In the genomic region with DNA sequence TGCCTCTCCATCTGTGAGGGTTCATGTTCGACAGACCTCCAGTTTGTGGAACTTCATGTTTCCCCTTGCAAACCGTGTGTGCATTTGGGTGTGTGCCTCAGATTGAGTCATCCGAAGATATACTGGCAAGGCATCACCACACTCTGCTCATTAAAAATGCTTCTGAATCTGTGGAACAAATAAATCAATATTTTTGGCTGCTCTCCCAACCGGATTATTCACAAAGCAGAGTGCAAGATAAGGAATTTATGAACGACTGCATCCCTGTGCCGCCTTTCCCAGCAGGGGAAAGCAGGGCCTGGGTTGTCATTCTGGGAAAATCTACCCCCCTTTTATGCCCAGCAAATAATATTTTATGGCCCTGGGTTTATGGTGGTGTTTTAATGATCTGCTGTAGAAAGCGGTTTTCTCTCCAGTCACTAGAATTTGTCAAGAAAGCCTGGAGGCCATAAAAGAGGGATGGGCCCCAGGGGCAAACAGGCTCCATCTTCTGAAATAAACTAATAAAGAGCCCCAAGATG, we compare ENCODE assay signal across 13 cellular contexts. TPM values are rescaled to one million over a fixed set of nuclear protein-coding genes. Genes with fewer than 3 reads are reported as not detected.
DNase-seq lines count a peak whose midpoint lies in the region; ATAC-seq and TF ChIP-seq lines count a peak whose summit lies in the region.
"Had no signal": no experiment of that assay in that cellular context is flagged by ENCODE, and none has a peak within 500 bp of the region (broad histone marks: within the 10 kb centered on the region; RNA-seq: fewer than 3 reads in every experiment).

No MANE protein-coding gene starts in this region.

- H3K4me1 ChIP-seq in trophoblast cell (ENCODE audit: control insufficient read depth in 1 of 2, insufficient read depth in 2 of 2, low read length in 2 of 2) = peaks cover 14 to 25% of the 10 kb centered on the region in 2 experiments

- H3K23ac ChIP-seq in trophoblast cell (ENCODE audit: low read length) = no peak overlapping the region

- no peaks in the 10 kb centered on the region for H3K9me3 ChIP-seq in trophoblast cell (ENCODE audit: insufficient read depth, low read depth, low read length)
- H3K9me3 ChIP-seq: left lung, neutrophil had no signal

- H3K79me2 ChIP-seq in trophoblast cell (ENCODE audit: control insufficient read depth, insufficient read depth, low read length, poor library complexity) = peaks cover 18% of the 10 kb centered on the region

- peak overlapping the region; percentile 61 for H2BK12ac ChIP-seq in trophoblast cell (ENCODE audit: low read length)

- H3K14ac ChIP-seq in trophoblast cell (ENCODE audit: low read length) = no peak overlapping the region

- no peak overlapping the region for H3K9ac ChIP-seq in trophoblast cell (ENCODE audit: low read length)

- H2AK5ac ChIP-seq in trophoblast cell (ENCODE audit: low read length) = no peak overlapping the region

- no peak overlapping the region for H3K4ac ChIP-seq in trophoblast cell (ENCODE audit: low read depth, low read length)

- H4K8ac ChIP-seq in trophoblast cell (ENCODE audit: low read depth, low read length) = no peak overlapping the region

- DNase-seq in EH (ENCODE audit: low read depth) = peak; percentile 98
- DNase-seq in NCI-H226 = peak; percentile 89
- peak; percentile 37 for DNase-seq in epithelial cell of esophagus (ENCODE audit: low read depth)
- DNase-seq in trophoblast cell = no peak
- no peak for DNase-seq in middle frontal gyrus (ENCODE audit: extremely low spot score, low spot score)
- no peak for DNase-seq in midbrain (lab: John Stamatoyannopoulos, UW)
- no peak for DNase-seq in retina
- DNase-seq: activated CD4-positive, alpha-beta memory T cell treated with anti-CD3 and anti-CD28 coated beads, Interleukin-2, amount 10 ng/mL, durations not matched to agents 7 days and 5 days; CD4-positive, CD25-positive, alpha-beta regulatory T cell; left lung; NCI-H1930 had no signal

- peak overlapping the region; percentile 13 for H2BK5ac ChIP-seq in trophoblast cell (ENCODE audit: low read depth, low read length, poor library complexity)

- WGBS in trophoblast cell (ENCODE audit: extremely low coverage, insufficient coverage, insufficient read length) = no CpG with 5 or more reads among the region's 7 CpGs

- H3K27me3 ChIP-seq in trophoblast cell (ENCODE audit: insufficient read depth, low read length) = no peaks in the 10 kb centered on the region

- H3K4me3 ChIP-seq in epithelial cell of esophagus (ENCODE audit: low read length) (no peak overlapping the region), trophoblast cell (ENCODE audit: low read depth, low read length) (no peak overlapping the region)
- H3K4me3 ChIP-seq: left lung had no signal

- H3K79me1 ChIP-seq in trophoblast cell (ENCODE audit: low read length) = peaks cover 29% of the 10 kb centered on the region

- H3K27ac ChIP-seq in trophoblast cell (ENCODE audit: low read depth, low read length) = no peak overlapping the region
- H3K27ac ChIP-seq: left lung, neutrophil had no signal

- no peak for TF ChIP-seq CTCF in epithelial cell of esophagus (IDR thresholded peaks at IDR 0.05; ENCODE audit: insufficient read depth, low read depth, low read length, missing control alignments)

- no peak for ATAC-seq in GM18909 (IDR thresholded peaks at IDR 0.05; ENCODE audit: poor library complexity, unreplicated experiment)
- ATAC-seq: left lung had no signal

- no peak overlapping the region for H2BK120ac ChIP-seq in trophoblast cell (ENCODE audit: insufficient read depth, low read length, poor library complexity)

- H4K91ac ChIP-seq in trophoblast cell (ENCODE audit: low read depth, low read length) = no peak overlapping the region

- H3K36me3 ChIP-seq in trophoblast cell (ENCODE audit: control insufficient read depth in 1 of 2, insufficient read depth in 2 of 2, low read length in 2 of 2) = no peaks in the 10 kb centered on the region
- H3K36me3 ChIP-seq: left lung, neutrophil had no signal

- H4K12ac ChIP-seq in trophoblast cell (ENCODE audit: low read depth, low read length) = no peak overlapping the region

- H2AFZ ChIP-seq in trophoblast cell (ENCODE audit: insufficient read depth, low read length, poor library complexity) = no peak overlapping the region

- H3K4me2 ChIP-seq in trophoblast cell (ENCODE audit: low read length) = no peak overlapping the region

- no peak overlapping the region for H3K18ac ChIP-seq in trophoblast cell (ENCODE audit: low read length)

RNA-seq across cellular contexts. Expression of gene WNT5A, which starts 4.2 kb away (rescaled TPM):
- 23.1 and 23.3 TPM in 2 replicates for polyA plus RNA-seq in trophoblast cell (2013)
- polyA plus RNA-seq: CD4-positive, CD25-positive, alpha-beta regulatory T cell had no signal

Comparison
In these comparisons a context has a peak if more than half of its experiments do, and no peak if none do; other contexts are left out.
1. DNase-seq: peak in EH (single experiment), NCI-H226 (single experiment) and epithelial cell of esophagus (single experiment); none in trophoblast cell (0 of 2), middle frontal gyrus (single experiment), midbrain (single experiment) and retina (single experiment).